In genomic region chr4:173960398-173960797, GRCh38 we compare ENCODE assay signal across 20 cellular contexts.
"Had no signal": no experiment of that assay in that cellular context is flagged by ENCODE, and none has a peak within 500 bp of the region (broad histone marks: within the 10 kb centered on the region; RNA-seq: fewer than 3 reads in every experiment).

No MANE protein-coding gene starts in this region.

- DNase-seq: KBM-7, MV-4-11, NCI-H1048, NCI-H1105, NCI-H1417, NCI-H1436 treated with DMSO at 0.1 percent for 48 hours, NCI-H1694, NCI-H187 treated with DMSO at 0.1 percent for 48 hours, NCI-H2029 treated with DMSO at 0.1 percent for 48 hours, NCI-H2171 treated with DMSO at 0.1 percent for 48 hours, NCI-H345, NCI-H446 treated with DMSO at 0.1 percent for 48 hours, NCI-H510A treated with DMSO at 0.1 percent for 48 hours, NCI-H526, NCI-H82, SHP77, T-helper 1 cell had no signal

- H3K27ac ChIP-seq: HL-60, RWPE1 had no signal

- ATAC-seq: SK-N-SH treated with all-trans-retinoic acid at 6 μM for 48 hours had no signal
